In genomic region chr14:89564291-89564957, GRCh38 we compare ENCODE assay signal across 18 cellular contexts.
DNase-seq lines count a peak whose midpoint lies in the region; ATAC-seq and TF ChIP-seq lines count a peak whose summit lies in the region.
"Had no signal": no experiment of that assay in that cellular context is flagged by ENCODE, and none has a peak within 500 bp of the region (broad histone marks: within the 10 kb centered on the region; RNA-seq: fewer than 3 reads in every experiment).

No MANE protein-coding gene starts in this region.

- no peak overlapping the region for H3K4me3 Mint-ChIP-seq in CD4-positive, alpha-beta T cell
- H3K4me3 Mint-ChIP-seq in dendritic cell treated with granulocyte-macrophage colony-stimulating factor and Interleukin-4, amounts not matched to agents 40 ng/mL and 50 ng/mL, for 4 days, result no peak overlapping the region
- H3K4me3 Mint-ChIP-seq in naive thymus-derived CD8-positive, alpha-beta T cell, result no peak overlapping the region
- H3K4me3 Mint-ChIP-seq: activated naive CD8-positive, alpha-beta T cell treated with anti-CD3 and anti-CD28 coated beads, Interleukin-2, amount 10 ng/mL, durations not matched to agents 7 days and 5 days had no signal

- no peak for DNase-seq in CD4-positive, alpha-beta T cell
- DNase-seq in activated gamma-delta T cell treated with Interleukin-2 at 50 U/mL for 16 hours (no peak), posterior cingulate gyrus (no peak)
- DNase-seq in naive thymus-derived CD8-positive, alpha-beta T cell, result no peak
- DNase-seq: activated naive CD8-positive, alpha-beta T cell treated with anti-CD3 and anti-CD28 coated beads, Interleukin-2, amount 10 ng/mL, durations not matched to agents 7 days and 5 days; colonic mucosa; EL; esophagus squamous epithelium; NCI-H345; OCI-M1; upper lobe of right lung had no signal

- H3K9me3 ChIP-seq in CD4-positive, alpha-beta T cell (ENCODE audit: control insufficient read depth, low read length), result no peaks in the 10 kb centered on the region
- H3K9me3 ChIP-seq in neutrophil, result no peaks in the 10 kb centered on the region
- H3K9me3 ChIP-seq: colonic mucosa, esophagus squamous epithelium, upper lobe of right lung had no signal

- no peaks in the 10 kb centered on the region for H3K9me3 Mint-ChIP-seq in CD4-positive, alpha-beta T cell
- no peaks in the 10 kb centered on the region for H3K9me3 Mint-ChIP-seq in dendritic cell treated with granulocyte-macrophage colony-stimulating factor and Interleukin-4, amounts not matched to agents 40 ng/mL and 50 ng/mL, for 4 days
- H3K9me3 Mint-ChIP-seq in naive thymus-derived CD8-positive, alpha-beta T cell, result no peaks in the 10 kb centered on the region

- CTCF ChIA-PET in CD4-positive, alpha-beta T cell (lab: Charles Lee), result interaction anchor here (0.6 kb wide), 1 partner anchor 104 kb away, joined by 3 read pairs; no protein-coding TSS in a partner anchor

- H3K27ac Mint-ChIP-seq in CD4-positive, alpha-beta T cell, result peak overlapping the region; percentile 24
- peak overlapping the region; percentile 40 for H3K27ac Mint-ChIP-seq in dendritic cell treated with granulocyte-macrophage colony-stimulating factor and Interleukin-4, amounts not matched to agents 40 ng/mL and 50 ng/mL, for 4 days
- peak overlapping the region in 4 of 10 donors; percentile 4 to 66 (median 36) for H3K27ac Mint-ChIP-seq in naive thymus-derived CD8-positive, alpha-beta T cell

- H3K27me3 ChIP-seq in CD4-positive, alpha-beta T cell (ENCODE audit: control insufficient read depth, insufficient read depth, low read length), result no peaks in the 10 kb centered on the region
- H3K27me3 ChIP-seq in neutrophil, result no peaks in the 10 kb centered on the region
- H3K27me3 ChIP-seq: BLaER1 treated with 17β-estradiol and CSF1 and Interleukin-3, amounts not matched to agents 10 nM and 100 nM; colonic mucosa; esophagus squamous epithelium; upper lobe of right lung had no signal

- no peak overlapping the region for H3K4me3 ChIP-seq in neutrophil (ENCODE audit: low read depth in 1 of 2, low read length in 1 of 2)
- H3K4me3 ChIP-seq: BLaER1 treated with 17β-estradiol and CSF1 and Interleukin-3, amounts not matched to agents 10 nM and 100 nM; colonic mucosa; GM12878; K562; upper lobe of right lung had no signal

- ATAC-seq in CD4-positive, alpha-beta T cell (ENCODE audit: poor library complexity), result no peak
- peak; percentile 44 for ATAC-seq in HG02610 (IDR thresholded peaks at IDR 0.05; ENCODE audit: unreplicated experiment)
- no peak for ATAC-seq in GM19463 (IDR thresholded peaks at IDR 0.05; ENCODE audit: unreplicated experiment)
- no peak for ATAC-seq in naive thymus-derived CD8-positive, alpha-beta T cell
- ATAC-seq: GM12878, K562, upper lobe of right lung had no signal

- POLR2A ChIA-PET in CD4-positive, alpha-beta T cell (lab: Charles Lee), result no interaction called here
- POLR2A ChIA-PET in naive thymus-derived CD8-positive, alpha-beta T cell (lab: Charles Lee), result interaction anchor here (0.7 kb wide), 2 partner anchors 117 to 372 kb away, joined by 5 to 7 read pairs; no protein-coding TSS in a partner anchor

- H3K4me1 ChIP-seq in neutrophil (ENCODE audit: control insufficient read depth in 1 of 2, insufficient read depth in 1 of 2, low read depth in 1 of 2, low read length in 1 of 2), result peaks cover 40 to 42% of the 10 kb centered on the region in 2 experiments
- H3K4me1 ChIP-seq: colonic mucosa, upper lobe of right lung had no signal

- peaks cover 69% of the 10 kb centered on the region for H3K36me3 Mint-ChIP-seq in CD4-positive, alpha-beta T cell (ENCODE audit: low read depth)
- H3K36me3 Mint-ChIP-seq in dendritic cell treated with granulocyte-macrophage colony-stimulating factor and Interleukin-4, amounts not matched to agents 40 ng/mL and 50 ng/mL, for 4 days (ENCODE audit: low read depth), result peaks cover 13% of the 10 kb centered on the region
- peaks cover 0 to 50% (median 25%) of the 10 kb centered on the region in 3 donors for H3K36me3 Mint-ChIP-seq in naive thymus-derived CD8-positive, alpha-beta T cell

- H3K27me3 Mint-ChIP-seq in CD4-positive, alpha-beta T cell, result no peaks in the 10 kb centered on the region
- H3K27me3 Mint-ChIP-seq in dendritic cell treated with granulocyte-macrophage colony-stimulating factor and Interleukin-4, amounts not matched to agents 40 ng/mL and 50 ng/mL, for 4 days, result no peaks in the 10 kb centered on the region
- no peaks in the 10 kb centered on the region for H3K27me3 Mint-ChIP-seq in naive thymus-derived CD8-positive, alpha-beta T cell
- H3K27me3 Mint-ChIP-seq: activated naive CD8-positive, alpha-beta T cell treated with anti-CD3 and anti-CD28 coated beads, Interleukin-2, amount 10 ng/mL, durations not matched to agents 7 days and 5 days had no signal

- TF ChIP-seq CTCF in CD4-positive, alpha-beta T cell (IDR thresholded peaks at IDR 0.05), result no peak
- TF ChIP-seq CTCF in neutrophil (IDR thresholded peaks at IDR 0.05), result no peak

- H3K36me3 ChIP-seq in neutrophil, result no peaks in the 10 kb centered on the region
- H3K36me3 ChIP-seq: colonic mucosa, esophagus squamous epithelium, upper lobe of right lung had no signal

- peaks cover 76% of the 10 kb centered on the region for H3K4me1 Mint-ChIP-seq in CD4-positive, alpha-beta T cell (ENCODE audit: low read depth)
- H3K4me1 Mint-ChIP-seq in dendritic cell treated with granulocyte-macrophage colony-stimulating factor and Interleukin-4, amounts not matched to agents 40 ng/mL and 50 ng/mL, for 4 days (ENCODE audit: low read depth), result peaks cover 58% of the 10 kb centered on the region
- peaks cover 39 to 78% (median 61%) of the 10 kb centered on the region in 4 donors for H3K4me1 Mint-ChIP-seq in naive thymus-derived CD8-positive, alpha-beta T cell

- intact Hi-C loops in CD4-positive, alpha-beta T cell (cut with DNase I, micrococcal nuclease), result no loop called here
- intact Hi-C loops in dendritic cell treated with granulocyte-macrophage colony-stimulating factor and Interleukin-4, amounts not matched to agents 40 ng/mL and 50 ng/mL, for 4 days (cut with micrococcal nuclease), result no loop called here
- intact Hi-C loops in posterior cingulate gyrus (cut with DNase I), result no loop called here

- no peak overlapping the region for H3K27ac ChIP-seq in CD4-positive, alpha-beta T cell (ENCODE audit: low read depth, low read length)
- H3K27ac ChIP-seq in neutrophil, result peak overlapping the region; percentile 46
- H3K27ac ChIP-seq: BLaER1 treated with 17β-estradiol and CSF1 and Interleukin-3, amounts not matched to agents 10 nM and 100 nM; colonic mucosa; upper lobe of right lung had no signal
